ENCODE assay signal across 2 cellular contexts in genomic region chr9:131008563-131008908, GRCh38.
TF ChIP-seq lines count a peak whose summit lies in the region.

No MANE protein-coding gene starts in this region.

TF ChIP-seq in HCT116, 20 proteins besides CTCF, POLR2A, EP300 and RAD21:
- TF ChIP-seq EGR1 (IDR thresholded peaks at IDR 0.05; ENCODE audit: low read depth) = no peak
- TF ChIP-seq CBX3 (IDR thresholded peaks at IDR 0.05; ENCODE audit: low read depth) = no peak
- no peak for TF ChIP-seq MAX (IDR thresholded peaks at IDR 0.05)
- TF ChIP-seq SRF (IDR thresholded peaks at IDR 0.05; ENCODE audit: low read depth) = no peak
- no peak for TF ChIP-seq POLR2AphosphoS5 (IDR thresholded peaks at IDR 0.05; ENCODE audit: low read depth, low read length)
- TF ChIP-seq EZH2phosphoT487 (IDR thresholded peaks at IDR 0.05; ENCODE audit: borderline replicate concordance) = no peak
- no peak for TF ChIP-seq TCF7L2 (IDR thresholded peaks at IDR 0.05; ENCODE audit: borderline replicate concordance, extremely low read depth, insufficient read depth, insufficient read length)
- TF ChIP-seq ELF1 (IDR thresholded peaks at IDR 0.05; ENCODE audit: borderline replicate concordance, low read depth) = no peak
- no peak for TF ChIP-seq YY1 (IDR thresholded peaks at IDR 0.05; ENCODE audit: extremely low read depth, insufficient replicate concordance, low read depth, low read length)
- TF ChIP-seq SP1 (IDR thresholded peaks at IDR 0.05; ENCODE audit: low read depth) = no peak
- TF ChIP-seq CEBPB (IDR thresholded peaks at IDR 0.05; ENCODE audit: low read depth) = no peak
- TF ChIP-seq, protein P1, sequence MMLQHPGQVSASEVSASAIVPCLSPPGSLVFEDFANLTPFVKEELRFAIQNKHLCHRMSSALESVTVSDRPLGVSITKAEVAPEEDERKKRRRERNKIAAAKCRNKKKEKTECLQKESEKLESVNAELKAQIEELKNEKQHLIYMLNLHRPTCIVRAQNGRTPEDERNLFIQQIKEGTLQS (IDR thresholded peaks at IDR 0.05) = no peak
- TF ChIP-seq, protein P2, sequence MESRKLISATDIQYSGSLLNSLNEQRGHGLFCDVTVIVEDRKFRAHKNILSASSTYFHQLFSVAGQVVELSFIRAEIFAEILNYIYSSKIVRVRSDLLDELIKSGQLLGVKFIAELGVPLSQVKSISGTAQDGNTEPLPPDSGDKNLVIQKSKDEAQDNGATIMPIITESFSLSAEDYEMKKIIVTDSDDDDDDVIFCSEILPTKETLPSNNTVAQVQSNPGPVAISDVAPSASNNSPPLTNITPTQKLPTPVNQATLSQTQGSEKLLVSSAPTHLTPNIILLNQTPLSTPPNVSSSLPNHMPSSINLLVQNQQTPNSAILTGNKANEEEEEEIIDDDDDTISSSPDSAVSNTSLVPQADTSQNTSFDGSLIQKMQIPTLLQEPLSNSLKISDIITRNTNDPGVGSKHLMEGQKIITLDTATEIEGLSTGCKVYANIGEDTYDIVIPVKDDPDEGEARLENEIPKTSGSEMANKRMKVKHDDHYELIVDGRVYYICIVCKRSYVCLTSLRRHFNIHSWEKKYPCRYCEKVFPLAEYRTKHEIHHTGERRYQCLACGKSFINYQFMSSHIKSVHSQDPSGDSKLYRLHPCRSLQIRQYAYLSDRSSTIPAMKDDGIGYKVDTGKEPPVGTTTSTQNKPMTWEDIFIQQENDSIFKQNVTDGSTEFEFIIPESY (IDR thresholded peaks at IDR 0.05; ENCODE audit: extremely low read depth, insufficient replicate concordance, low read length) = no peak
- TF ChIP-seq SIN3A (IDR thresholded peaks at IDR 0.05; ENCODE audit: low read depth) = no peak
- no peak for TF ChIP-seq JUND (IDR thresholded peaks at IDR 0.05)
- TF ChIP-seq FOSL1 (IDR thresholded peaks at IDR 0.05; ENCODE audit: low read depth) = no peak
- TF ChIP-seq ZFX (IDR thresholded peaks at IDR 0.05) = no peak
- TF ChIP-seq, protein P3, sequence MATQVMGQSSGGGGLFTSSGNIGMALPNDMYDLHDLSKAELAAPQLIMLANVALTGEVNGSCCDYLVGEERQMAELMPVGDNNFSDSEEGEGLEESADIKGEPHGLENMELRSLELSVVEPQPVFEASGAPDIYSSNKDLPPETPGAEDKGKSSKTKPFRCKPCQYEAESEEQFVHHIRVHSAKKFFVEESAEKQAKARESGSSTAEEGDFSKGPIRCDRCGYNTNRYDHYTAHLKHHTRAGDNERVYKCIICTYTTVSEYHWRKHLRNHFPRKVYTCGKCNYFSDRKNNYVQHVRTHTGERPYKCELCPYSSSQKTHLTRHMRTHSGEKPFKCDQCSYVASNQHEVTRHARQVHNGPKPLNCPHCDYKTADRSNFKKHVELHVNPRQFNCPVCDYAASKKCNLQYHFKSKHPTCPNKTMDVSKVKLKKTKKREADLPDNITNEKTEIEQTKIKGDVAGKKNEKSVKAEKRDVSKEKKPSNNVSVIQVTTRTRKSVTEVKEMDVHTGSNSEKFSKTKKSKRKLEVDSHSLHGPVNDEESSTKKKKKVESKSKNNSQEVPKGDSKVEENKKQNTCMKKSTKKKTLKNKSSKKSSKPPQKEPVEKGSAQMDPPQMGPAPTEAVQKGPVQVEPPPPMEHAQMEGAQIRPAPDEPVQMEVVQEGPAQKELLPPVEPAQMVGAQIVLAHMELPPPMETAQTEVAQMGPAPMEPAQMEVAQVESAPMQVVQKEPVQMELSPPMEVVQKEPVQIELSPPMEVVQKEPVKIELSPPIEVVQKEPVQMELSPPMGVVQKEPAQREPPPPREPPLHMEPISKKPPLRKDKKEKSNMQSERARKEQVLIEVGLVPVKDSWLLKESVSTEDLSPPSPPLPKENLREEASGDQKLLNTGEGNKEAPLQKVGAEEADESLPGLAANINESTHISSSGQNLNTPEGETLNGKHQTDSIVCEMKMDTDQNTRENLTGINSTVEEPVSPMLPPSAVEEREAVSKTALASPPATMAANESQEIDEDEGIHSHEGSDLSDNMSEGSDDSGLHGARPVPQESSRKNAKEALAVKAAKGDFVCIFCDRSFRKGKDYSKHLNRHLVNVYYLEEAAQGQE (IDR thresholded peaks at IDR 0.05; ENCODE audit: low read depth) = no peak
- no peak for TF ChIP-seq EZH2 (IDR thresholded peaks at IDR 0.05)

TF ChIP-seq in K562, 482 proteins besides CTCF, POLR2A, EP300 and RAD21:
- no peak for TF ChIP-seq HSF4 (CRISPR knock-in tag; IDR thresholded peaks at IDR 0.05; ENCODE audit: borderline replicate concordance)
- TF ChIP-seq, protein P4, sequence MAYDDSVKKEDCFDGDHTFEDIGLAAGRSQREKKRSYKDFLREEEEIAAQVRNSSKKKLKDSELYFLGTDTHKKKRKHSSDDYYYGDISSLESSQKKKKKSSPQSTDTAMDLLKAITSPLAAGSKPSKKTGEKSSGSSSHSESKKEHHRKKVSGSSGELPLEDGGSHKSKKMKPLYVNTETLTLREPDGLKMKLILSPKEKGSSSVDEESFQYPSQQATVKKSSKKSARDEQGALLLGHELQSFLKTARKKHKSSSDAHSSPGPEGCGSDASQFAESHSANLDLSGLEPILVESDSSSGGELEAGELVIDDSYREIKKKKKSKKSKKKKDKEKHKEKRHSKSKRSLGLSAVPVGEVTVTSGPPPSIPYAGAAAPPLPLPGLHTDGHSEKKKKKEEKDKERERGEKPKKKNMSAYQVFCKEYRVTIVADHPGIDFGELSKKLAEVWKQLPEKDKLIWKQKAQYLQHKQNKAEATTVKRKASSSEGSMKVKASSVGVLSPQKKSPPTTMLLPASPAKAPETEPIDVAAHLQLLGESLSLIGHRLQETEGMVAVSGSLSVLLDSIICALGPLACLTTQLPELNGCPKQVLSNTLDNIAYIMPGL (CRISPR knock-in tag; IDR thresholded peaks at IDR 0.05) = 0 out of 2 replicates have a peak, but pooled peaks have one; percentile 21
